8 cellular contexts compared by ENCODE assay signal in the genomic region with DNA sequence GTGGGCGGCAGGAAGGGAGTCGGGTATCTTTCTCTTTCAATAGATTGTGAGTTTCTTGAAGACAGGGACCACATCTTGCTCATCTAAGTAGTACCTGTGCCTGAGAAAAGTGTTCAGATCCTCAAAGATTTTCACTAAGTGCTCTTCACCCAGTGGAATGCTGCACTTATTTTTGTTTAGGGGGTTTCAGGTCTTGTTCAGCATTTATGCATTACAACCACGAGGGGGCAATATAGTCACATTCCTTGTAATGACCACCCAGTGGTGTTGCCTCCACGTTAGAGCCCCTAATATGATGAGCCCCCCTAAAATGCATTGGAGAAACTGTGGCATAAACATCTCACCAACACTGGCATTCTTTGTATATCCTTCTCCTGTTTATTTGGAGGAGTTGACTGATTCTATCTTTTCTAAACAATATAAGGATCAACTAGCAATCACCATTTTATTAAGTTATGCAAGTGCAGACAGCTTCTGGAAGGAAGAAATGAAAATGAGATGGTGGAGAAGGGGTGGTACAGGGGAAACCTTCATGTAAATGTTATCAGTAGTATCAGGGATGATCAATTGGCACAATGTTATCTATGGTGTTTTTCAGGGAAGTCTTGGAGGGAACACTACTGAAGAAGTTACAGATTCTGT. TPM values are rescaled to one million over a fixed set of nuclear protein-coding genes. Genes with fewer than 3 reads are reported as not detected.
DNase-seq lines count a peak whose midpoint lies in the region; ATAC-seq, FAIRE-seq and TF ChIP-seq lines count a peak whose summit lies in the region.

No MANE protein-coding gene starts in this region.

- H3K9me3 ChIP-seq in CD4-positive, alpha-beta memory T cell (ENCODE audit: control insufficient read depth in 1 of 2, low read length in 2 of 2) = no peaks in the 10 kb centered on the region
- H3K9me3 ChIP-seq in Peyer's patch (no peaks in the 10 kb centered on the region), endothelial cell of umbilical vein (replicated peaks; ENCODE audit: control insufficient read depth, insufficient read depth, low read length) (no peaks in the 10 kb centered on the region), neural progenitor cell (ENCODE audit: low read depth) (no peaks in the 10 kb centered on the region)

- H4K20me1 ChIP-seq in endothelial cell of umbilical vein (replicated peaks; ENCODE audit: control insufficient read depth, extremely low read depth, insufficient read depth, low read length) = no peaks in the 10 kb centered on the region
- H4K20me1 ChIP-seq in neural progenitor cell (ENCODE audit: low read depth) = no peaks in the 10 kb centered on the region

- CTCF ChIA-PET in CD4-positive, alpha-beta memory T cell (lab: Charles Lee; ENCODE audit: partially characterized antibody) = interaction anchor here (1.4 kb wide), 1 partner anchor 14 kb away, joined by 7 read pairs; no protein-coding TSS in a partner anchor
- CTCF ChIA-PET in endothelial cell of umbilical vein (lab: Charles Lee) = interaction anchor here (0.8 to 6.6 kb wide), 17 partner anchors 19 to 733 kb away, joined by 3 to 68 read pairs (median 5); no protein-coding TSS in a partner anchor

- peak in 4 of 5 donors; percentile 9 to 26 (median 17) for DNase-seq in CD4-positive, alpha-beta memory T cell
- DNase-seq in H54 (ENCODE audit: insufficient read length, low spot score) (no peak), Peyer's patch (no peak), endothelial cell of umbilical vein (ENCODE audit: low read depth, low spot score) (peak; percentile 78), neural progenitor cell (ENCODE audit: low spot score) (peak; percentile 84)
- no peak for DNase-seq in NK-92 treated with Interleukin-12 subunit alpha and Interleukin-12 subunit beta, amount 100 ng/mL, for 24 hours (lab: John Stamatoyannopoulos, UW)

- H3K4me2 ChIP-seq in endothelial cell of umbilical vein (ENCODE audit: insufficient read depth, low read length) (peak overlapping the region; percentile 48), neural progenitor cell (no peak overlapping the region)

- peaks cover 7% of the 10 kb centered on the region for H3K4me1 ChIP-seq in CD4-positive, alpha-beta memory T cell (ENCODE audit: insufficient read depth, low read length)
- H3K4me1 ChIP-seq in Peyer's patch (peaks cover 0 to 6% (median 0%) of the 10 kb centered on the region in 4 donors), endothelial cell of umbilical vein (ENCODE audit: control insufficient read depth, extremely low read depth, insufficient read depth, low read length) (peaks cover 38% of the 10 kb centered on the region), neural progenitor cell (peaks cover 10% of the 10 kb centered on the region)

- TF ChIP-seq POLR2A in H54 (IDR thresholded peaks at IDR 0.05; ENCODE audit: low read depth, low read length) = no peak
- no peak for TF ChIP-seq POLR2A in Peyer's patch (IDR thresholded peaks at IDR 0.05)
- no peak for TF ChIP-seq POLR2A in endothelial cell of umbilical vein (IDR thresholded peaks at IDR 0.05; ENCODE audit: low read depth, low read length)

- H3K27ac Mint-ChIP-seq in CD4-positive, alpha-beta memory T cell = no peak overlapping the region
- H3K27ac Mint-ChIP-seq in neural progenitor cell = no peak overlapping the region

- dilution Hi-C loops in endothelial cell of umbilical vein (cut with MboI; ENCODE audit: extremely low pct_ligation_motif_present, low sequenced_read_pairs) = no loop called here

- H3K4me3 Mint-ChIP-seq in CD4-positive, alpha-beta memory T cell = no peak overlapping the region
- H3K4me3 Mint-ChIP-seq in neural progenitor cell = no peak overlapping the region

- ATAC-seq in GM21576 (IDR thresholded peaks at IDR 0.05; ENCODE audit: unreplicated experiment) = no peak
- ATAC-seq in HG03432 (IDR thresholded peaks at IDR 0.05; ENCODE audit: unreplicated experiment) = no peak

- H3K36me3 ChIP-seq in CD4-positive, alpha-beta memory T cell (ENCODE audit: insufficient read depth, low read length) = no peaks in the 10 kb centered on the region
- H3K36me3 ChIP-seq in Peyer's patch (no peaks in the 10 kb centered on the region), endothelial cell of umbilical vein (ENCODE audit: control insufficient read depth in 2 of 2, extremely low read depth in 1 of 2, insufficient read depth in 2 of 2, low read length in 2 of 2) (no peaks in the 10 kb centered on the region), neural progenitor cell (no peaks in the 10 kb centered on the region)

- FAIRE-seq in H54 (lab: Jason Lieb, UNC) (peak; percentile 50), endothelial cell of umbilical vein (lab: Jason Lieb, UNC) (peak; percentile 44)

- no peaks in the 10 kb centered on the region for H3K36me3 Mint-ChIP-seq in CD4-positive, alpha-beta memory T cell
- no peaks in the 10 kb centered on the region for H3K36me3 Mint-ChIP-seq in neural progenitor cell

- POLR2A ChIA-PET in CD4-positive, alpha-beta memory T cell (lab: Charles Lee; ENCODE audit: partially characterized antibody) = no interaction called here
- POLR2A ChIA-PET in endothelial cell of umbilical vein (lab: Charles Lee) = no interaction called here

- no TSS peak for BruUV-seq in endothelial cell of umbilical vein (replicated peaks; lab: Mats Ljungman, UMichigan)

- H3K27me3 Mint-ChIP-seq in CD4-positive, alpha-beta memory T cell = peaks cover 24 to 31% of the 10 kb centered on the region in 2 donors
- H3K27me3 Mint-ChIP-seq in neural progenitor cell (ENCODE audit: insufficient read depth, low read depth) = peaks cover 12% of the 10 kb centered on the region

- peaks cover 17% of the 10 kb centered on the region for H3F3A ChIP-seq in neural progenitor cell (ENCODE audit: low read depth)

- peaks cover 8 to 20% (median 11%) of the 10 kb centered on the region in 4 donors for H3K4me1 Mint-ChIP-seq in CD4-positive, alpha-beta memory T cell
- peaks cover 19% of the 10 kb centered on the region for H3K4me1 Mint-ChIP-seq in neural progenitor cell

- H3K9me1 ChIP-seq in endothelial cell of umbilical vein (replicated peaks; ENCODE audit: control insufficient read depth, extremely low read depth, insufficient read depth, low read length) = no peaks in the 10 kb centered on the region

- peaks cover 14% of the 10 kb centered on the region for H3K27me3 ChIP-seq in CD4-positive, alpha-beta memory T cell (ENCODE audit: insufficient read depth, low read length)
- H3K27me3 ChIP-seq in Peyer's patch = no peaks in the 10 kb centered on the region
- H3K27me3 ChIP-seq in endothelial cell of umbilical vein (ENCODE audit: control insufficient read depth in 2 of 2, insufficient read depth in 2 of 2, low read length in 2 of 2) = no peaks in the 10 kb centered on the region
- H3K27me3 ChIP-seq in neural progenitor cell = peaks cover 36% of the 10 kb centered on the region

- no peak overlapping the region for H3K4me3 ChIP-seq in CD4-positive, alpha-beta memory T cell (ENCODE audit: low read length in 2 of 2)
- H3K4me3 ChIP-seq in Peyer's patch (no peak overlapping the region), endothelial cell of umbilical vein (replicated peaks in 1 of 3; ENCODE audit: insufficient read depth in 1 of 3, low read depth in 1 of 3, low read length in 3 of 3) (no peak overlapping the region), neural progenitor cell (no peak overlapping the region)

- H3K9me3 Mint-ChIP-seq in CD4-positive, alpha-beta memory T cell = peaks cover 0 to 3% (median 0%) of the 10 kb centered on the region in 8 donors
- no peaks in the 10 kb centered on the region for H3K9me3 Mint-ChIP-seq in neural progenitor cell

- peak overlapping the region; percentile 53 for H3K9ac ChIP-seq in endothelial cell of umbilical vein (replicated peaks; ENCODE audit: extremely low read depth, insufficient read depth, low read length)
- no peak overlapping the region for H3K9ac ChIP-seq in neural progenitor cell

- H3K79me2 ChIP-seq in endothelial cell of umbilical vein (ENCODE audit: control insufficient read depth, insufficient read depth, low read length) (peaks cover 14% of the 10 kb centered on the region), neural progenitor cell (ENCODE audit: low read depth) (no peaks in the 10 kb centered on the region)

- H2AFZ ChIP-seq in endothelial cell of umbilical vein (ENCODE audit: low read depth, low read length) (peak overlapping the region; percentile 34), neural progenitor cell (replicated peaks) (no peak overlapping the region)

- intact Hi-C loops in CD4-positive, alpha-beta memory T cell (cut with micrococcal nuclease) = loop anchor here (1.0 to 5.0 kb wide), 2 partner anchors 116 to 897 kb away; no protein-coding TSS in a partner anchor
- intact Hi-C loops in endothelial cell of umbilical vein (cut with micrococcal nuclease) = loop anchor here (1.0 to 2.0 kb wide), 8 partner anchors 79 to 897 kb away; partner anchors contain the start of gene ATAD1

- no peak overlapping the region for H3K27ac ChIP-seq in CD4-positive, alpha-beta memory T cell (ENCODE audit: low read depth, low read length)
- H3K27ac ChIP-seq in Peyer's patch (peak overlapping the region in 1 of 4 donors; percentile 23), endothelial cell of umbilical vein (ENCODE audit: insufficient read depth, low read depth, low read length) (peak overlapping the region; percentile 71), neural progenitor cell (no peak overlapping the region)

- peak; percentile 29 to 84 (median 72) for TF ChIP-seq CTCF in Peyer's patch (IDR thresholded peaks at IDR 0.05)
- TF ChIP-seq CTCF in endothelial cell of umbilical vein (IDR thresholded peaks at IDR 0.05; ENCODE audit: extremely low read depth in 1 of 2, insufficient read depth in 1 of 2, low read depth in 1 of 2, low read length in 2 of 2) = peak; percentile 57 to 70
- peak; percentile 86 for TF ChIP-seq CTCF in neural progenitor cell (IDR thresholded peaks at IDR 0.05)

TF ChIP-seq in endothelial cell of umbilical vein, 7 proteins besides CTCF, POLR2A, EP300 and RAD21 (continues in another document):
- TF ChIP-seq MAX (IDR thresholded peaks at IDR 0.05; ENCODE audit: insufficient read depth, insufficient read length) (no peak), MYC (IDR thresholded peaks at IDR 0.05; ENCODE audit: low read depth, low read length) (no peak)

RNA-seq across cellular contexts. Expression of gene PAPSS2, which starts 3.1 kb away (rescaled TPM):
- under 1 TPM; 0.42 to 0.73 TPM for total RNA-seq in CD4-positive, alpha-beta memory T cell
- polyA plus RNA-seq in CD4-positive, alpha-beta memory T cell = under 1 TPM; 0.15 to 0.20 TPM
- total RNA-seq in Peyer's patch (100 to 1,000 TPM in 3 of 4 donors, 10 to 100 TPM in 1; 28.1 to 166 (median 146) TPM), endothelial cell of umbilical vein (82.6 and 93.2 TPM in 2 replicates), neural progenitor cell (ENCODE audit: low replicate concordance) (4.0 and 6.0 TPM in 2 replicates)
- 20.2 and 27.9 TPM in 2 replicates for polyA plus RNA-seq in endothelial cell of umbilical vein
- 38.3 and 43.8 TPM in 2 replicates for polyA plus RNA-seq in endothelial cell of umbilical vein (2011; cell fraction: cytosol; rRNA removed)
- 32.8 and 39.4 TPM in 2 replicates for polyA plus RNA-seq in endothelial cell of umbilical vein (2011; cell fraction: nucleus; rRNA removed)
- polyA plus RNA-seq in endothelial cell of umbilical vein (2012) = 146 and 147 TPM in 2 replicates
- polyA minus RNA-seq in endothelial cell of umbilical vein = 45.3 and 50.5 TPM in 2 replicates
- polyA minus RNA-seq in endothelial cell of umbilical vein (2011; cell fraction: cytosol; rRNA and poly(A)+ RNA removed) = 5.2 TPM
- 13.8 and 18.5 TPM in 2 replicates for polyA minus RNA-seq in endothelial cell of umbilical vein (2011; cell fraction: nucleus; rRNA and poly(A)+ RNA removed)

Comparison
In these comparisons a context has a peak if more than half of its experiments do, and no peak if none do; other contexts are left out.
1. DNase-seq: peak in CD4-positive, alpha-beta memory T cell (4 of 5), endothelial cell of umbilical vein (single experiment) and neural progenitor cell (single experiment); none in H54 (single experiment), Peyer's patch (0 of 3) and NK-92 treated with Interleukin-12 subunit alpha and Interleukin-12 subunit beta, amount 100 ng/mL, for 24 hours (single experiment).
2. Peak in every context shown above with its lines, with median percentiles within 50 percentile points of each other: CTCF ChIP-seq.